ENCODE assay signal across 9 cellular contexts in genomic region chr4:40515398-40516293, GRCh38.
DNase-seq lines count a peak whose midpoint lies in the region; ATAC-seq and TF ChIP-seq lines count a peak whose summit lies in the region.
"Had no signal": no experiment of that assay in that cellular context is flagged by ENCODE, and none has a peak within 500 bp of the region (broad histone marks: within the 10 kb centered on the region; RNA-seq: fewer than 3 reads in every experiment).

No MANE protein-coding gene starts in this region.

- no peaks in the 10 kb centered on the region for H3K36me3 Mint-ChIP-seq in activated naive CD4-positive, alpha-beta T cell treated with anti-CD3 and anti-CD28 coated beads, Interleukin-2, amount 50 U/mL, for 72 hours

- TF ChIP-seq CTCF in GM12865 (IDR thresholded peaks at IDR 0.05; ENCODE audit: insufficient read depth, low read depth, low read length, missing control alignments) = no peak

- peak overlapping the region; percentile 71 for H3K27ac ChIP-seq in muscle layer of duodenum (ENCODE audit: low read length)
- H3K27ac ChIP-seq: SK-N-MC had no signal

- ATAC-seq in GM21367 (IDR thresholded peaks at IDR 0.05; ENCODE audit: unreplicated experiment) (peak; percentile 76), HG03520 (IDR thresholded peaks at IDR 0.05; ENCODE audit: unreplicated experiment) (peak; percentile 87)
- peak; percentile 40 to 87 for ATAC-seq in activated naive CD4-positive, alpha-beta T cell treated with anti-CD3 and anti-CD28 coated beads, Interleukin-2, amount 50 U/mL, for 72 hours

- no peaks in the 10 kb centered on the region for H3K9me3 ChIP-seq in muscle layer of duodenum (ENCODE audit: control insufficient read depth in 1 of 2, low read length in 2 of 2)

- H3K27ac Mint-ChIP-seq in activated naive CD4-positive, alpha-beta T cell treated with anti-CD3 and anti-CD28 coated beads, Interleukin-2, amount 50 U/mL, for 72 hours = peak overlapping the region in 1 of 2 donors; percentile 36

- H3K27me3 ChIP-seq in muscle layer of duodenum (ENCODE audit: low read depth, low read length) = no peaks in the 10 kb centered on the region

- H3K4me1 ChIP-seq in muscle layer of duodenum (ENCODE audit: control insufficient read depth in 1 of 2, insufficient read depth in 2 of 2, low read length in 2 of 2) = no peaks in the 10 kb centered on the region

- peak; percentile 93 for DNase-seq in GM12865 (ENCODE audit: low read depth)
- no peak for DNase-seq in activated naive CD4-positive, alpha-beta T cell treated with anti-CD3 and anti-CD28 coated beads, Interleukin-2, amount 50 U/mL, for 72 hours (ENCODE audit: low spot score in 2 of 2)
- DNase-seq in NCI-H524 treated with DMSO at 0.1 percent for 48 hours (lab: John Stamatoyannopoulos, UW) = no peak
- DNase-seq in C1 segment of cervical spinal cord (lab: John Stamatoyannopoulos, UW) = no peak
- DNase-seq in hippocampal formation (lab: John Stamatoyannopoulos, UW) = no peak

- no peaks in the 10 kb centered on the region for H3K36me3 ChIP-seq in muscle layer of duodenum (ENCODE audit: control insufficient read depth in 1 of 2, insufficient read depth in 2 of 2, low read length in 2 of 2)

- H3K4me3 ChIP-seq in GM12865 (ENCODE audit: low read depth, low read length) (no peak overlapping the region), muscle layer of duodenum (ENCODE audit: low read depth in 1 of 2, low read length in 2 of 2) (peak overlapping the region in 1 of 2 donors; percentile 67)
- H3K4me3 ChIP-seq: SK-N-MC had no signal

- H3K9me3 Mint-ChIP-seq in activated naive CD4-positive, alpha-beta T cell treated with anti-CD3 and anti-CD28 coated beads, Interleukin-2, amount 50 U/mL, for 72 hours = peaks cover 4 to 5% of the 10 kb centered on the region in 2 donors
